In the genomic region with DNA sequence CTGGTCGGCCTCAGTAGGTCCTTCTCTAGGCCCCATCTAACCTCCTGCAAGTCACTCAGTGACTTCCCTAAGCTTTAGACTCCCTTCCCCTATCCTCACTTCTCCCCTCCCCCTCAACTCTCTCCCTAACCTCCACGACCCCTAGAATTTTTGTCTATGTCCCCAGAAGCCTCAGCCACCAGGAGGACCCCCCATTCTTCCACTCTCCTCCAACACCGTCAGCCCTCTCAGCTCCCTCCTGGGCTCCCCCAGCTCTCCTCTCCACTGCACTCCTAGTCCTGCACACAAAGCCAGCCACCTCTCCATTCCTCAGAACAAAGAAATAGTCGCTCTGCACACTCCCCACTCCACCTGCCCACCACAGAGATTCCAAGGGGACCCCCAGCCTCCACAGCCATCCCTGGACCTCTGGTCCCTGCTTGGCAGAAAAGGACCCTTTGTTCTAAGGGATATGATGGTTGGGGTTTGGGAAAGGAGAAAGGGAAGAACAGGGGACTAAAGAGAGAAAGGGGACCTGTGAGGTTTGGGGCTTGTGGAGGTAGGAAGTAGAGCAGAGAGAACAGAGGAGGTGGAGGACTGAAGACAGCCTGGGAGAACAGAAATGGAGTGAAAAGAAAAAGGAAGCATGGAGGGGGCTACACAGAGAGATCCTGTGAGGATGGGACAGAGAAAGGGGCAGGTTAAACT, we compare ENCODE assay signal across 10 cellular contexts. TPM values are rescaled to one million over a fixed set of nuclear protein-coding genes. Genes with fewer than 3 reads are reported as not detected.
DNase-seq lines count a peak whose midpoint lies in the region; ATAC-seq, FAIRE-seq and TF ChIP-seq lines count a peak whose summit lies in the region.
"Had no signal": no experiment of that assay in that cellular context is flagged by ENCODE, and none has a peak within 500 bp of the region (broad histone marks: within the 10 kb centered on the region; RNA-seq: fewer than 3 reads in every experiment).

No MANE protein-coding gene starts in this region.

- WGBS in small intestine, 3 donors = 24 to 54% (median 44%) methylated on average over 4 of the region's 4 CpGs

- peak in 2 of 3 experiments; percentile 33 to 48 for DNase-seq in NCI-H1417 (lab: John Stamatoyannopoulos, UW)
- no peak for DNase-seq in NCI-H1417 treated with DMSO at 0.1 percent for 48 hours (lab: John Stamatoyannopoulos, UW)
- DNase-seq in SK-N-MC (ENCODE audit: low read depth, low spot score) = no peak
- no peak for DNase-seq in fibroblast of the aortic adventitia (ENCODE audit: low read depth)
- DNase-seq in small intestine = no peak
- no peak for DNase-seq in AG08396 (ENCODE audit: low spot score)
- DNase-seq in NCI-H526 treated with DMSO at 0.1 percent for 48 hours (lab: John Stamatoyannopoulos, UW) = no peak

- H3K9me3 ChIP-seq in SK-N-MC (ENCODE audit: low read depth, low read length) = no peaks in the 10 kb centered on the region
- H3K9me3 ChIP-seq in small intestine (ENCODE audit: control insufficient read depth, low read depth) = no peaks in the 10 kb centered on the region

- peak overlapping the region; percentile 27 for H3K9ac ChIP-seq in SK-N-MC (ENCODE audit: insufficient read length)

- H3K27ac ChIP-seq in SK-N-MC = peak overlapping the region; percentile 7; the same call in 1 of the 2 replicates
- H3K27ac ChIP-seq in small intestine (ENCODE audit: low read depth in 1 of 2, low read length in 1 of 2) = peak overlapping the region; percentile 2 to 89

- no peaks in the 10 kb centered on the region for H3K27me3 ChIP-seq in small intestine (ENCODE audit: control insufficient read depth in 2 of 2, insufficient read depth in 2 of 2, low read length in 2 of 2)

- H3K4me3 ChIP-seq in SK-N-MC = peak overlapping the region; percentile 93
- peak overlapping the region; percentile 97 for H3K4me3 ChIP-seq in fibroblast of the aortic adventitia (ENCODE audit: low read depth, low read length)
- peak overlapping the region; percentile 37 to 87 for H3K4me3 ChIP-seq in small intestine (ENCODE audit: low read depth in 1 of 2, low read length in 2 of 2)

- TF ChIP-seq CTCF in fibroblast of the aortic adventitia (IDR thresholded peaks at IDR 0.05; ENCODE audit: insufficient read depth, low read length) = no peak

- H3K36me3 ChIP-seq in SK-N-MC (ENCODE audit: insufficient read depth, low read length) (peaks cover 40% of the 10 kb centered on the region), small intestine (ENCODE audit: control insufficient read depth in 2 of 2, insufficient read depth in 2 of 2, low read length in 2 of 2) (no peaks in the 10 kb centered on the region)

- no peak for ATAC-seq in HG02798 (IDR thresholded peaks at IDR 0.05; ENCODE audit: poor library complexity, unreplicated experiment)

- no peak for FAIRE-seq in small intestine (lab: Jason Lieb, UNC)
- FAIRE-seq: islet of Langerhans had no signal

- peaks cover 8 to 26% of the 10 kb centered on the region in 2 donors for H3K4me1 ChIP-seq in small intestine (ENCODE audit: control insufficient read depth in 2 of 2, insufficient read depth in 1 of 2, low read depth in 1 of 2, low read length in 1 of 2)

RNA-seq across cellular contexts. Expression of a gene that starts 2.8 kb away (rescaled TPM):
- total RNA-seq in fibroblast of the aortic adventitia (ENCODE audit: low replicate concordance) = 116 and 161 TPM in 2 replicates
- 10 to 100 TPM; 14.6 to 41.4 (median 35.1) TPM for polyA plus RNA-seq in small intestine

RNA-seq across cellular contexts. Expression of a gene that starts 34.1 kb away (rescaled TPM):
- total RNA-seq in fibroblast of the aortic adventitia (ENCODE audit: low replicate concordance) = 0.09 TPM in 1 of 2 replicates, not detected in the other
- polyA plus RNA-seq in small intestine = 1 to 10 TPM in 1 of 3 donors, under 1 TPM in 1, not detected in 1; 0.82 to 1.3 TPM
- total RNA-seq: LHCN-M2 had no signal

RNA-seq across cellular contexts. Expression of a gene that starts 41.3 kb away (rescaled TPM):
- 11.3 and 31.0 TPM in 2 replicates for total RNA-seq in fibroblast of the aortic adventitia (ENCODE audit: low replicate concordance)
- 10 to 100 TPM in 2 of 3 donors, 1 to 10 TPM in 1; 7.3 to 29.5 (median 15.0) TPM for polyA plus RNA-seq in small intestine

RNA-seq across cellular contexts. Expression of a gene that starts 45.2 kb away (rescaled TPM):
- total RNA-seq in fibroblast of the aortic adventitia (ENCODE audit: low replicate concordance) = 339 and 472 TPM in 2 replicates
- 100 to 1,000 TPM; 133 to 316 (median 223) TPM for polyA plus RNA-seq in small intestine

Comparison
In these comparisons a context has a peak if more than half of its experiments do, and no peak if none do; other contexts are left out.
1. DNase-seq: peak in NCI-H1417 (2 of 3); none in NCI-H1417 treated with DMSO at 0.1 percent for 48 hours (single experiment), SK-N-MC (single experiment), fibroblast of the aortic adventitia (single experiment), small intestine (single experiment), AG08396 (single experiment) and NCI-H526 treated with DMSO at 0.1 percent for 48 hours (single experiment).
2. Peak in every context shown above with its lines, with median percentiles within 50 percentile points of each other: H3K4me3 ChIP-seq.